ENCODE assay signal across 1 cellular context in the genomic region with DNA sequence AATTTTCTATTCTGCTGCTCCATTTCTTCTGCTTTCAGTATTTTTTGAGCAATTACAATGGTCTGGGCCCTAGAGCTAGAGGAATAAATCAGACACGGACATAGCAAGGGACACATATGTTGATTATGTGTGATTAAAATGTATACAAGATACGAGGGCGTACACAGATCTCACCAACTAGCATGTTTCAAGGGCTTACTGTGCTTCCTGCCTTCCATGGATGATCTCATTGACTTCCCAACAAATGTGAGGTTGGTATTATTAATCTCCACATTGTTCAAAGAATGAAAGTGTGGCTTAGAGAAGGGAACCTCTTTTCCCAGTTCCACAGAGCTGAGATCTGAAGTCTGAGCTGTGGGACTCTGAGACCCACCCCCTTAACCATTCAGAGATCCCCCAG.
TF ChIP-seq lines count a peak whose summit lies in the region.

No MANE protein-coding gene starts in this region.

TF ChIP-seq in K562, 482 proteins besides CTCF, POLR2A, EP300 and RAD21:
- TF ChIP-seq SMAD2 (IDR thresholded peaks at IDR 0.05; ENCODE audit: low read depth, low read length) (no peak), STAT5A (IDR thresholded peaks at IDR 0.05; ENCODE audit: borderline replicate concordance, low read length) (no peak)
- TF ChIP-seq, protein P1, sequence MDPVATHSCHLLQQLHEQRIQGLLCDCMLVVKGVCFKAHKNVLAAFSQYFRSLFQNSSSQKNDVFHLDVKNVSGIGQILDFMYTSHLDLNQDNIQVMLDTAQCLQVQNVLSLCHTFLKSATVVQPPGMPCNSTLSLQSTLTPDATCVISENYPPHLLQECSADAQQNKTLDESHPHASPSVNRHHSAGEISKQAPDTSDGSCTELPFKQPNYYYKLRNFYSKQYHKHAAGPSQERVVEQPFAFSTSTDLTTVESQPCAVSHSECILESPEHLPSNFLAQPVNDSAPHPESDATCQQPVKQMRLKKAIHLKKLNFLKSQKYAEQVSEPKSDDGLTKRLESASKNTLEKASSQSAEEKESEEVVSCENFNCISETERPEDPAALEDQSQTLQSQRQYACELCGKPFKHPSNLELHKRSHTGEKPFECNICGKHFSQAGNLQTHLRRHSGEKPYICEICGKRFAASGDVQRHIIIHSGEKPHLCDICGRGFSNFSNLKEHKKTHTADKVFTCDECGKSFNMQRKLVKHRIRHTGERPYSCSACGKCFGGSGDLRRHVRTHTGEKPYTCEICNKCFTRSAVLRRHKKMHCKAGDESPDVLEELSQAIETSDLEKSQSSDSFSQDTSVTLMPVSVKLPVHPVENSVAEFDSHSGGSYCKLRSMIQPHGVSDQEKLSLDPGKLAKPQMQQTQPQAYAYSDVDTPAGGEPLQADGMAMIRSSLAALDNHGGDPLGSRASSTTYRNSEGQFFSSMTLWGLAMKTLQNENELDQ (CRISPR knock-in tag; IDR thresholded peaks at IDR 0.05; ENCODE audit: borderline replicate concordance), result no peak
